In genomic region chr10:47049056-47049851, GRCh38 we compare ENCODE assay signal across 14 cellular contexts.
"Had no signal": no experiment of that assay in that cellular context is flagged by ENCODE, and none has a peak within 500 bp of the region (broad histone marks: within the 10 kb centered on the region; RNA-seq: fewer than 3 reads in every experiment).

No MANE protein-coding gene starts in this region.

- H3K27ac Mint-ChIP-seq: activated CD4-positive, alpha-beta memory T cell treated with anti-CD3 and anti-CD28 coated beads, Interleukin-2, amount 10 ng/mL, durations not matched to agents 7 days and 5 days; natural killer cell treated with Interleukin-12 subunit alpha and Interleukin-12 subunit beta and Interleukin-15 and Interleukin-18, amount 100 ng/mL, for 72 hours had no signal

- DNase-seq: activated CD4-positive, alpha-beta T cell treated with anti-CD3 and anti-CD28 coated beads for 4 hours; activated CD8-positive, alpha-beta memory T cell treated with anti-CD3 and anti-CD28 coated beads, Interleukin-2, amount 50 U/mL, for 4 hours; activated gamma-delta T cell treated with Interleukin-2 at 50 U/mL for 16 hours; hypothalamus; kidney glomerular epithelial cell; SJCRH30; stimulated activated CD4-positive, alpha-beta T cell treated with anti-CD3 and anti-CD28 coated beads, Interleukin-1b, Interleukin-23, amount 100 ng/mL, for 48 hours had no signal

- H3K36me3 ChIP-seq: prostate gland, right lobe of liver, SJCRH30, tibial nerve had no signal

- H3K27me3 Mint-ChIP-seq: activated CD4-positive, alpha-beta memory T cell treated with anti-CD3 and anti-CD28 coated beads, Interleukin-2, amount 10 ng/mL, durations not matched to agents 7 days and 5 days; natural killer cell treated with Interleukin-12 subunit alpha and Interleukin-12 subunit beta and Interleukin-15 and Interleukin-18, amount 100 ng/mL, for 72 hours had no signal

- H3K36me3 Mint-ChIP-seq: natural killer cell treated with Interleukin-12 subunit alpha and Interleukin-12 subunit beta and Interleukin-15 and Interleukin-18, amount 100 ng/mL, for 72 hours had no signal

- H3K4me1 ChIP-seq: prostate gland, right lobe of liver, SJCRH30 had no signal

- H3K9me3 ChIP-seq: prostate gland, right lobe of liver, SJCRH30, tibial nerve had no signal

- H3K27me3 ChIP-seq: right lobe of liver, SJCRH30, tibial nerve had no signal

- H3K9me3 Mint-ChIP-seq: activated CD4-positive, alpha-beta memory T cell treated with anti-CD3 and anti-CD28 coated beads, Interleukin-2, amount 10 ng/mL, durations not matched to agents 7 days and 5 days; natural killer cell treated with Interleukin-12 subunit alpha and Interleukin-12 subunit beta and Interleukin-15 and Interleukin-18, amount 100 ng/mL, for 72 hours had no signal

- FAIRE-seq: colon had no signal

- H3K4me3 ChIP-seq: prostate gland, right lobe of liver, SJCRH30, tibial nerve had no signal

- H3K27ac ChIP-seq: prostate gland, right lobe of liver, SJCRH30 had no signal

- ATAC-seq: esophagus mucosa; natural killer cell treated with Interleukin-12 subunit alpha and Interleukin-12 subunit beta and Interleukin-15 and Interleukin-18, amount 100 ng/mL, for 72 hours; right lobe of liver had no signal

- H3K4me3 Mint-ChIP-seq: activated CD4-positive, alpha-beta memory T cell treated with anti-CD3 and anti-CD28 coated beads, Interleukin-2, amount 10 ng/mL, durations not matched to agents 7 days and 5 days; natural killer cell treated with Interleukin-12 subunit alpha and Interleukin-12 subunit beta and Interleukin-15 and Interleukin-18, amount 100 ng/mL, for 72 hours had no signal
